1 cellular context compared by ENCODE assay signal in genomic region chr12:3247077-3247476, GRCh38.
TF ChIP-seq lines count a peak whose summit lies in the region.

No MANE protein-coding gene starts in this region.

TF ChIP-seq in HepG2, 621 proteins besides CTCF, POLR2A, EP300 and RAD21 (continued from another document):
- TF ChIP-seq ZBTB40 (IDR thresholded peaks at IDR 0.05) (no peak), ZBTB40 (CRISPR knock-in tag; IDR thresholded peaks at IDR 0.05) (no peak), GATAD2A (CRISPR knock-in tag; IDR thresholded peaks at IDR 0.05) (no peak)
